ENCODE assay signal across 8 cellular contexts in the genomic region with DNA sequence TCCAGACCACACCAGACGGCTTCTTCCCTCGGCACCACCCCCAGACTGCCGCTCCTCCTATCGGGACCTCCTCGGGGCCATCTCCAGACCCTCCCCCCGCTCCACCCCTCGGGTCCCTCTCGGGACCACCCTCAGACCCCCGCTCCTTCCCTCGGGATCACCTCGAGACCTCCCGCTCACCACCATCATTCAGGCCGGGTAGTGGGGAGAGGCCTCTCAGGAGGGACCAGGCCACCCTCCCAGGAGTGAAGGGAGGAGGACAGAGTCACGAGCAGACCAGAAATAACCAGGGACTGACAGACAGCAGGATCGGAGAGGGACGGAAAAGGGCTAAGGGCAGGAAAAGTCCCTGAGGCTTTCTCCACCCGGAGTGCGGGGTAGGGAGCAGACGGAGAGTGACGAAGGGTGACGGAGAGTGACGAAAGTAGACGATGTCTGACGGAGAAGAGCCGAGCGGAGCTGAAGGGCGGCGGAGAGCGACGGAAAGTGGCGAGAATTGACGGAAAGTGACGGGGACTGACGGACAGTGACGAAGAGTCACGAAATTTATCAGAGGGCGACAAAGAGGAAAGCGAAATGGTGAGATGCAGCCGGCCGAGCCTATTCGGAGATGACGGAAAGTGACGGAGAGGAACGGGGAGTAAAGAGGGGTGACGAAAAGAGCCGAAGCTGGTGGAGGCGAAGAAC.
DNase-seq lines count a peak whose midpoint lies in the region; ATAC-seq, FAIRE-seq and TF ChIP-seq lines count a peak whose summit lies in the region.
"Not testable (repeated sequence)": the region's sequence is repeated elsewhere in the genome, so short reads cannot be mapped to it uniquely, and the experiment has no call there.

No MANE protein-coding gene starts in this region.

- not testable (repeated sequence) for H3K4me1 ChIP-seq in spleen

- H3K9me3 ChIP-seq in spleen, result not testable (repeated sequence)

- CTCF ChIA-PET in activated CD4-positive, alpha-beta T cell treated with anti-CD3 and anti-CD28 coated beads for 36 hours (lab: Charles Lee), result not testable (repeated sequence)

- H3K27ac Mint-ChIP-seq in activated CD4-positive, alpha-beta T cell treated with anti-CD3 and anti-CD28 coated beads for 36 hours, result not testable (repeated sequence)

- H3K27ac ChIP-seq in brain microvascular endothelial cell, spleen: not testable (repeated sequence)

- H3K27me3 Mint-ChIP-seq in activated CD4-positive, alpha-beta T cell treated with anti-CD3 and anti-CD28 coated beads for 36 hours, result not testable (repeated sequence)

- in situ Hi-C loops in brain microvascular endothelial cell (cut with HindIII; ENCODE audit: low pct_ligation_motif_present, low sequenced_read_pairs), result not testable (repeated sequence)

- not testable (repeated sequence) for H3K4me1 Mint-ChIP-seq in activated CD4-positive, alpha-beta T cell treated with anti-CD3 and anti-CD28 coated beads for 36 hours

- H3K9me3 Mint-ChIP-seq in activated CD4-positive, alpha-beta T cell treated with anti-CD3 and anti-CD28 coated beads for 36 hours (ENCODE audit: low read depth), result not testable (repeated sequence)

- peak; percentile 67 for DNase-seq in activated CD4-positive, alpha-beta T cell treated with anti-CD3 and anti-CD28 coated beads for 36 hours
- peak; percentile 2 for DNase-seq in brain microvascular endothelial cell
- peak; percentile 60 for DNase-seq in left lobe of liver (ENCODE audit: low spot score)
- peak; percentile 79 for DNase-seq in spleen

- not testable (repeated sequence) for H3K4me3 ChIP-seq in brain microvascular endothelial cell (ENCODE audit: low read depth, low read length); spleen

- WGBS in spleen, 5 donors, result 9 to 80% (median 32%) methylated on average over 6 to 21 of the region's 47 CpGs; no CpG with 5 or more reads in 1 of the 5 donors

- intact Hi-C loops in activated CD4-positive, alpha-beta T cell treated with anti-CD3 and anti-CD28 coated beads for 36 hours (cut with DNase I, micrococcal nuclease); spleen (cut with DNase I; ENCODE audit: low total_unique reads): not testable (repeated sequence)

- not testable (repeated sequence) for H3K27me3 ChIP-seq in brain microvascular endothelial cell (replicated peaks); spleen (replicated peaks in 1 of 7)

- ATAC-seq in GM19455 (IDR thresholded peaks at IDR 0.05; ENCODE audit: unreplicated experiment) (peak; percentile 89), HG02840 (IDR thresholded peaks at IDR 0.05; ENCODE audit: low FRiP score, unreplicated experiment) (peak; percentile 94), HG03457 (IDR thresholded peaks at IDR 0.05; ENCODE audit: unreplicated experiment) (peak; percentile 92), left lobe of liver (peak; percentile 94)
- peak; percentile 90 for ATAC-seq in activated CD4-positive, alpha-beta T cell treated with anti-CD3 and anti-CD28 coated beads for 36 hours

- TF ChIP-seq CTCF in brain microvascular endothelial cell (IDR thresholded peaks at IDR 0.05; ENCODE audit: low read depth, low read length, missing control alignments); spleen (IDR thresholded peaks at IDR 0.05 in 8 of 11, conservative IDR thresholded peaks at IDR 0.05 in 3 of 11): not testable (repeated sequence)

- H3K4me3 Mint-ChIP-seq in activated CD4-positive, alpha-beta T cell treated with anti-CD3 and anti-CD28 coated beads for 36 hours, result not testable (repeated sequence)

- POLR2A ChIA-PET in activated CD4-positive, alpha-beta T cell treated with anti-CD3 and anti-CD28 coated beads for 36 hours (lab: Charles Lee), result not testable (repeated sequence)

- H3K36me3 ChIP-seq in brain microvascular endothelial cell (replicated peaks); spleen: not testable (repeated sequence)

- TF ChIP-seq POLR2A in spleen (IDR thresholded peaks at IDR 0.05), result not testable (repeated sequence)

- peak; percentile 98 for FAIRE-seq in G401.6 (lab: Jason Lieb, UNC)

- H3K36me3 Mint-ChIP-seq in activated CD4-positive, alpha-beta T cell treated with anti-CD3 and anti-CD28 coated beads for 36 hours (ENCODE audit: low read depth), result not testable (repeated sequence)

Comparison
In these comparisons a context has a peak if more than half of its experiments do, and no peak if none do; other contexts are left out.
1. DNase-seq: peak in every context shown above with its lines; median percentile 79 in spleen; 67 in activated CD4-positive, alpha-beta T cell treated with anti-CD3 and anti-CD28 coated beads for 36 hours; 60 in left lobe of liver; 2 in brain microvascular endothelial cell.